Comparison of ENCODE assay signal across 17 cellular contexts in genomic region chr5:80136751-80137272, GRCh38.
DNase-seq lines count a peak whose midpoint lies in the region; ATAC-seq lines count a peak whose summit lies in the region.
"Had no signal": no experiment of that assay in that cellular context is flagged by ENCODE, and none has a peak within 500 bp of the region (broad histone marks: within the 10 kb centered on the region; RNA-seq: fewer than 3 reads in every experiment).

No MANE protein-coding gene starts in this region.

- ATAC-seq in T-cell (replicated peaks in 1 of 4): peak in 2 of 4 experiments; percentile 25 to 38
- no peak for ATAC-seq in central memory CD8-positive, alpha-beta T cell (replicated peaks; ENCODE audit: extremely low read depth, poor library complexity, severe bottlenecking)
- no peak for ATAC-seq in stimulated activated effector memory CD8-positive, alpha-beta T cell treated with anti-CD3 and anti-CD28 coated beads, Interleukin-12 subunit alpha, Interleukin-12 subunit beta, amount 100 ng/mL, for 72 hours
- ATAC-seq in GM18861 (IDR thresholded peaks at IDR 0.05; ENCODE audit: unreplicated experiment): no peak
- no peak for ATAC-seq in HG02840 (IDR thresholded peaks at IDR 0.05; ENCODE audit: low FRiP score, unreplicated experiment)
- ATAC-seq: A549 had no signal

- CTCF ChIA-PET in T-cell (lab: Charles Lee): interaction anchor here (0.6 to 2.4 kb wide), 8 partner anchors 11 to 171 kb away, joined by 3 to 12 read pairs (median 6); no protein-coding TSS in a partner anchor

- no peaks in the 10 kb centered on the region for H3K27me3 Mint-ChIP-seq in T-cell
- H3K27me3 Mint-ChIP-seq in central memory CD8-positive, alpha-beta T cell: no peaks in the 10 kb centered on the region

- H3K9me3 Mint-ChIP-seq in T-cell: no peaks in the 10 kb centered on the region
- no peaks in the 10 kb centered on the region for H3K9me3 Mint-ChIP-seq in central memory CD8-positive, alpha-beta T cell
- H3K9me3 Mint-ChIP-seq in stimulated activated effector memory CD8-positive, alpha-beta T cell treated with anti-CD3 and anti-CD28 coated beads, Interleukin-12 subunit alpha, Interleukin-12 subunit beta, amount 100 ng/mL, for 72 hours: no peaks in the 10 kb centered on the region

- peak overlapping the region; percentile 64 to 66 (median 65) for H3K4me3 Mint-ChIP-seq in T-cell
- H3K4me3 Mint-ChIP-seq in central memory CD8-positive, alpha-beta T cell: peak overlapping the region; percentile 54
- peak overlapping the region; percentile 61 for H3K4me3 Mint-ChIP-seq in stimulated activated effector memory CD8-positive, alpha-beta T cell treated with anti-CD3 and anti-CD28 coated beads, Interleukin-12 subunit alpha, Interleukin-12 subunit beta, amount 100 ng/mL, for 72 hours
- H3K4me3 Mint-ChIP-seq: nephron progenitor cell had no signal

- H3K27ac Mint-ChIP-seq in T-cell: peak overlapping the region; percentile 95 to 97
- H3K27ac Mint-ChIP-seq in central memory CD8-positive, alpha-beta T cell (ENCODE audit: low read depth): peak overlapping the region; percentile 84
- H3K27ac Mint-ChIP-seq in stimulated activated effector memory CD8-positive, alpha-beta T cell treated with anti-CD3 and anti-CD28 coated beads, Interleukin-12 subunit alpha, Interleukin-12 subunit beta, amount 100 ng/mL, for 72 hours: peak overlapping the region; percentile 90
- H3K27ac Mint-ChIP-seq: nephron progenitor cell had no signal

- H3K4me1 Mint-ChIP-seq in T-cell: peaks cover 93 to 98% (median 94%) of the 10 kb centered on the region in 3 donors
- peaks cover 41% of the 10 kb centered on the region for H3K4me1 Mint-ChIP-seq in central memory CD8-positive, alpha-beta T cell
- peaks cover 30% of the 10 kb centered on the region for H3K4me1 Mint-ChIP-seq in stimulated activated effector memory CD8-positive, alpha-beta T cell treated with anti-CD3 and anti-CD28 coated beads, Interleukin-12 subunit alpha, Interleukin-12 subunit beta, amount 100 ng/mL, for 72 hours

- peak; percentile 50 for DNase-seq in activated CD8-positive, alpha-beta memory T cell treated with anti-CD3 and anti-CD28 coated beads, Interleukin-2, amount 50 U/mL, for 48 hours
- no peak for DNase-seq in activated CD8-positive, alpha-beta memory T cell treated with anti-CD3 and anti-CD28 coated beads, Interleukin-2, amount 50 U/mL, for 4 hours
- peak in 4 of 34 experiments; percentile 20 to 35 (median 25) for DNase-seq in T-cell
- no peak for DNase-seq in central memory CD8-positive, alpha-beta T cell (ENCODE audit: low spot score in 2 of 2)
- DNase-seq in stimulated activated effector memory CD8-positive, alpha-beta T cell treated with anti-CD3 and anti-CD28 coated beads, Interleukin-12 subunit alpha, Interleukin-12 subunit beta, amount 100 ng/mL, for 72 hours (ENCODE audit: low spot score in 2 of 2): no peak
- DNase-seq in DMS 273 (lab: John Stamatoyannopoulos, UW; ENCODE audit: unreplicated experiment): no peak
- DNase-seq: aorta; Calu3; hypothalamus; NCI-H2107; NCI-H774; nephron progenitor cell; stimulated activated CD4-positive, alpha-beta T cell treated with anti-CD3 and anti-CD28 coated beads, Interleukin-1b, Interleukin-23, amount 100 ng/mL, for 48 hours; T1000 had no signal

- peaks cover 29% of the 10 kb centered on the region for H3K36me3 Mint-ChIP-seq in T-cell
- peaks cover 1% of the 10 kb centered on the region for H3K36me3 Mint-ChIP-seq in central memory CD8-positive, alpha-beta T cell (ENCODE audit: insufficient read depth)
- H3K36me3 Mint-ChIP-seq in stimulated activated effector memory CD8-positive, alpha-beta T cell treated with anti-CD3 and anti-CD28 coated beads, Interleukin-12 subunit alpha, Interleukin-12 subunit beta, amount 100 ng/mL, for 72 hours: peaks cover 10% of the 10 kb centered on the region

- POLR2A ChIA-PET in T-cell (lab: Charles Lee): interaction anchor here (0.6 to 1.1 kb wide), 4 partner anchors 16 to 120 kb away, joined by 4 to 5 read pairs (median 4); no protein-coding TSS in a partner anchor
